14 cellular contexts compared by ENCODE assay signal in the genomic region with DNA sequence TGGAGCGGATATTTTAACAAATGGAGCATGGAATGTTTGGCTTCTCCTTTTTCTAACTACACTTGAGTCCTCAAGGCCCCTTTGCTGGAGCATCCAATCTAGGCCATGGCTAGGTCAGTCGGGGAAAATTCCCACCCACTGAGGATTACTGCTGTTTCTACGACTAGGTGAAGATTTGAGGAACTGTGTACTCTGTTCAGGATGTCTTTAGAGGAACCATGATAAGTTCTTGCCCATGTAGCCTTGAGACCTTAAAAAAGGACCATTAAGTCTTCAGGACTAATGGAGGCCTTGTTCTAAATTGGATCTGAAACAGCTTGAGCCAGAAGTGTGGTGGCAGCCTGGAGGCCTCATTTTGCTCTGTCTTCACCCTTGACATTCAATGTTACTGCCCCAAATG.
DNase-seq lines count a peak whose midpoint lies in the region; ATAC-seq lines count a peak whose summit lies in the region.
"Had no signal": no experiment of that assay in that cellular context is flagged by ENCODE, and none has a peak within 500 bp of the region (broad histone marks: within the 10 kb centered on the region; RNA-seq: fewer than 3 reads in every experiment).

No MANE protein-coding gene starts in this region.

- peak; percentile 20 for ATAC-seq in GM18867 (IDR thresholded peaks at IDR 0.05; ENCODE audit: unreplicated experiment)
- ATAC-seq in memory B cell (ENCODE audit: low read depth) = peak; percentile 62
- ATAC-seq: mucosa of descending colon had no signal

- H3K4me1 Mint-ChIP-seq in T-helper 2 cell treated with Interferon-gamma antibody and Interleukin-4, amounts not matched to agents 5 μg/mL and 100 μg/mL, for 36 hours (ENCODE audit: low read depth) = peaks cover 61% of the 10 kb centered on the region
- H3K4me1 Mint-ChIP-seq in memory B cell = peaks cover 16% of the 10 kb centered on the region

- peaks cover 16% of the 10 kb centered on the region; the same call in 1 of the 2 replicates for H3K9me3 ChIP-seq in SK-N-MC (ENCODE audit: low read depth, low read length)

- peaks cover 31% of the 10 kb centered on the region for H3K9me3 Mint-ChIP-seq in T-helper 2 cell treated with Interferon-gamma antibody and Interleukin-4, amounts not matched to agents 5 μg/mL and 100 μg/mL, for 36 hours
- peaks cover 1% of the 10 kb centered on the region for H3K9me3 Mint-ChIP-seq in memory B cell

- no peaks in the 10 kb centered on the region for H3K27me3 Mint-ChIP-seq in T-helper 2 cell treated with Interferon-gamma antibody and Interleukin-4, amounts not matched to agents 5 μg/mL and 100 μg/mL, for 36 hours (ENCODE audit: low read depth)
- H3K27me3 Mint-ChIP-seq in memory B cell = no peaks in the 10 kb centered on the region

- peak overlapping the region; percentile 73 for H3K4me3 Mint-ChIP-seq in T-helper 2 cell treated with Interferon-gamma antibody and Interleukin-4, amounts not matched to agents 5 μg/mL and 100 μg/mL, for 36 hours
- H3K4me3 Mint-ChIP-seq in memory B cell = no peak overlapping the region
- H3K4me3 Mint-ChIP-seq: CD14-positive monocyte had no signal

- DNase-seq in T-helper 2 cell treated with Interferon-gamma antibody and Interleukin-4, amounts not matched to agents 5 μg/mL and 100 μg/mL, for 36 hours (ENCODE audit: low spot score) = no peak
- no peak for DNase-seq in T-helper 2 cell
- DNase-seq in SK-N-MC (ENCODE audit: low read depth, low spot score) = no peak
- no peak for DNase-seq in memory B cell (ENCODE audit: low spot score in 2 of 2)
- DNase-seq in NCI-H2171 (lab: John Stamatoyannopoulos, UW) = no peak
- no peak for DNase-seq in SIG-M5 treated with dmso at 0.1 percent for 504 hours (lab: John Stamatoyannopoulos, UW; ENCODE audit: unreplicated experiment)
- DNase-seq in HPDE6-E6E7 (ENCODE audit: extremely low spot score) = no peak
- DNase-seq: activated CD4-positive, CD25-positive, alpha-beta regulatory T cell; mucosa of descending colon; NCI-H2029 treated with DMSO at 0.1 percent for 48 hours; NCI-H69; small intestine had no signal

- peak overlapping the region; percentile 97 for H3K27ac Mint-ChIP-seq in T-helper 2 cell treated with Interferon-gamma antibody and Interleukin-4, amounts not matched to agents 5 μg/mL and 100 μg/mL, for 36 hours
- H3K27ac Mint-ChIP-seq in memory B cell = peak overlapping the region; percentile 69

- peak overlapping the region; percentile 57; the same call in 1 of the 2 replicates for H3K27ac ChIP-seq in SK-N-MC

- H3K4me3 ChIP-seq in SK-N-MC = no peak overlapping the region
- H3K4me3 ChIP-seq: mucosa of descending colon had no signal

- H3K36me3 ChIP-seq in SK-N-MC (ENCODE audit: insufficient read depth, low read length) = peaks cover 55% of the 10 kb centered on the region

- H3K9ac ChIP-seq in SK-N-MC (ENCODE audit: insufficient read length) = no peak overlapping the region

- H3K36me3 Mint-ChIP-seq in T-helper 2 cell treated with Interferon-gamma antibody and Interleukin-4, amounts not matched to agents 5 μg/mL and 100 μg/mL, for 36 hours (ENCODE audit: low read depth) = peaks cover 79% of the 10 kb centered on the region
- H3K36me3 Mint-ChIP-seq in memory B cell = peaks cover 38% of the 10 kb centered on the region
